9 cellular contexts compared by ENCODE assay signal in genomic region chr11:83473771-83474170, GRCh38.
"Had no signal": no experiment of that assay in that cellular context is flagged by ENCODE, and none has a peak within 500 bp of the region (broad histone marks: within the 10 kb centered on the region; RNA-seq: fewer than 3 reads in every experiment).

No MANE protein-coding gene starts in this region.

- H3K9ac ChIP-seq: GM23248 had no signal

- H3K4me3 ChIP-seq: GM23248, HAP-1, K562 had no signal

- DNase-seq: GM23248, GOT3, H7, HFFc6, KG1 had no signal

- H3K36me3 ChIP-seq: HAP-1 had no signal

- ATAC-seq: HCT116, HepG2, K562 had no signal

- H3K4me1 ChIP-seq: HAP-1 had no signal

- H3K9me3 ChIP-seq: HAP-1 had no signal

- H3K27ac ChIP-seq: GM23248 had no signal

- H2AFZ ChIP-seq: GM23248 had no signal
